ENCODE assay signal across 20 cellular contexts in genomic region chr2:37875332-37875976, GRCh38. TPM values are rescaled to one million over a fixed set of nuclear protein-coding genes. Genes with fewer than 3 reads are reported as not detected.
DNase-seq lines count a peak whose midpoint lies in the region; ATAC-seq, FAIRE-seq and TF ChIP-seq lines count a peak whose summit lies in the region.
"Had no signal": no experiment of that assay in that cellular context is flagged by ENCODE, and none has a peak within 500 bp of the region (broad histone marks: within the 10 kb centered on the region; RNA-seq: fewer than 3 reads in every experiment).

No MANE protein-coding gene starts in this region.

- no peaks in the 10 kb centered on the region for H3K9me3 ChIP-seq in K562 (replicated peaks; ENCODE audit: control insufficient read depth, insufficient read depth, low read depth, low read length)
- H3K9me3 ChIP-seq in trophoblast cell (ENCODE audit: insufficient read depth, low read depth, low read length): no peaks in the 10 kb centered on the region
- H3K9me3 ChIP-seq in MG63: no peaks in the 10 kb centered on the region
- H3K9me3 ChIP-seq: HAP-1, spleen, tibial nerve had no signal

- H3K9me1 ChIP-seq in K562 (ENCODE audit: control insufficient read depth, insufficient read depth, low read length): no peaks in the 10 kb centered on the region

- H3K27ac ChIP-seq in K562 (ENCODE audit: extremely low read depth, low read depth, low read length) (no peak overlapping the region), trophoblast cell (ENCODE audit: low read depth, low read length) (peak overlapping the region; percentile 21)
- H3K27ac ChIP-seq: spleen had no signal

- H4K91ac ChIP-seq in trophoblast cell (ENCODE audit: low read depth, low read length): peak overlapping the region; percentile 60

- in situ Hi-C loops in K562 (cut with MboI): loop anchor here (5.0 to 25.0 kb wide), 3 partner anchors 483 to 1088 kb away; partner anchors contain the start of gene EIF2AK2

- WGBS in K562 (ENCODE audit: insufficient coverage, low coverage, missing lambda C conversion rate): 0% methylated on average over 16 of the region's 18 CpGs
- WGBS in trophoblast cell (ENCODE audit: extremely low coverage, insufficient coverage, insufficient read length): no CpG with 5 or more reads among the region's 18 CpGs

- no peak for ATAC-seq in K562
- ATAC-seq in left colon: peak; percentile 48

- no peak overlapping the region for H3K4ac ChIP-seq in trophoblast cell (ENCODE audit: low read depth, low read length)

- peak overlapping the region; percentile 8 for H2BK120ac ChIP-seq in trophoblast cell (ENCODE audit: insufficient read depth, low read length, poor library complexity)

- BruUV-seq in K562 (replicated peaks; lab: Mats Ljungman, UMichigan): no TSS peak

- H3K18ac ChIP-seq in trophoblast cell (ENCODE audit: low read length): no peak overlapping the region

- H2AFZ ChIP-seq in K562 (ENCODE audit: low read depth, low read length): no peak overlapping the region
- H2AFZ ChIP-seq in trophoblast cell (ENCODE audit: insufficient read depth, low read length, poor library complexity): peak overlapping the region; percentile 79

- H3K27me3 ChIP-seq in K562 (ENCODE audit: control insufficient read depth in 2 of 2, insufficient read depth in 2 of 2, low read length in 2 of 2) (peaks cover 24 to 51% of the 10 kb centered on the region in 2 experiments; a peak in 4 of 5 replicates), trophoblast cell (ENCODE audit: insufficient read depth, low read length) (no peaks in the 10 kb centered on the region), MG63 (no peaks in the 10 kb centered on the region)
- H3K27me3 ChIP-seq: spleen, tibial nerve had no signal

- CTCF ChIA-PET in K562 (lab: Yijun Ruan, JAX; ENCODE audit: low intra/inter-chr PET ratio): no interaction called here

- H3K4me2 ChIP-seq in K562 (ENCODE audit: insufficient read depth, low read length) (no peak overlapping the region), trophoblast cell (ENCODE audit: low read length) (no peak overlapping the region)

- TF ChIP-seq POLR2A in K562 (conservative IDR thresholded peaks at IDR 0.05): no peak

- DNase-seq in COLO829 (ENCODE audit: low spot score) (peak; percentile 57), K562 (ENCODE audit: extremely low read depth in 1 of 4, low spot score in 3 of 4) (no peak), left colon (no peak), trophoblast cell (no peak), MG63 (no peak), OCI-M1 (lab: John Stamatoyannopoulos, UW) (no peak), NCI-H82 (lab: John Stamatoyannopoulos, UW) (no peak)
- no peak for DNase-seq in stimulated activated CD4-positive, alpha-beta T cell treated with anti-CD3 and anti-CD28 coated beads, Interleukin-2, amount 100 ng/mL, for 48 hours
- DNase-seq: activated CD4-positive, alpha-beta T cell treated with anti-CD3 and anti-CD28 coated beads, Interleukin-2, amount 50 U/mL, for 4 hours; activated naive CD4-positive, alpha-beta T cell treated with anti-CD3 and anti-CD28 coated beads, Interleukin-2, amount 50 U/mL, for 16 hours; activated T-cell treated with anti-CD3 and anti-CD28 coated beads, Interleukin-2, amount 50 U/mL, for 1 hour; CD4-positive, CD25-positive, alpha-beta regulatory T cell; cortex of kidney; erythroblast; Karpas-422; midbrain; spleen had no signal

- TF ChIP-seq CTCF in K562 (IDR thresholded peaks at IDR 0.05 in 2 of 3, conservative IDR thresholded peaks at IDR 0.05 in 1 of 3; ENCODE audit: insufficient read depth in 2 of 3, low read depth in 1 of 3, low read length in 3 of 3): no peak

- no peaks in the 10 kb centered on the region for H3K79me2 ChIP-seq in K562 (ENCODE audit: control insufficient read depth, insufficient read depth, low read length)
- no peaks in the 10 kb centered on the region for H3K79me2 ChIP-seq in trophoblast cell (ENCODE audit: control insufficient read depth, insufficient read depth, low read length, poor library complexity)

- no peak for TF ChIP-seq RAD21 in K562 (CRISPR knock-in tag; conservative IDR thresholded peaks at IDR 0.05 in 1 of 2, IDR thresholded peaks at IDR 0.05 in 1 of 2)

- H2BK5ac ChIP-seq in trophoblast cell (ENCODE audit: low read depth, low read length, poor library complexity): peak overlapping the region; percentile 44

- H3K79me1 ChIP-seq in trophoblast cell (ENCODE audit: low read length): peaks cover 2% of the 10 kb centered on the region

- POLR2A ChIA-PET in K562 (lab: Yijun Ruan, JAX): interaction anchor here (0.7 kb wide), 3 partner anchors 10 to 495 kb away, joined by 3 read pairs; no protein-coding TSS in a partner anchor

- H2AK5ac ChIP-seq in trophoblast cell (ENCODE audit: low read length): no peak overlapping the region

- H4K8ac ChIP-seq in trophoblast cell (ENCODE audit: low read depth, low read length): peak overlapping the region; percentile 76

- peak overlapping the region; percentile 49 for H3K14ac ChIP-seq in trophoblast cell (ENCODE audit: low read length)

- peak overlapping the region; percentile 69 for H2BK12ac ChIP-seq in trophoblast cell (ENCODE audit: low read length)

- no peak for TF ChIP-seq EP300 in K562 (IDR thresholded peaks at IDR 0.05; ENCODE audit: low read length)

- H3K4me1 ChIP-seq in K562 (replicated peaks in 1 of 2; ENCODE audit: control insufficient read depth in 2 of 2, insufficient read depth in 2 of 2, low read length in 2 of 2) (no peaks in the 10 kb centered on the region; a peak in 1 of 5 replicates), trophoblast cell (ENCODE audit: control insufficient read depth in 1 of 2, insufficient read depth in 2 of 2, low read length in 2 of 2) (peaks cover 11 to 26% of the 10 kb centered on the region in 2 experiments)
- H3K4me1 ChIP-seq: HAP-1 had no signal

- H3K23ac ChIP-seq in trophoblast cell (ENCODE audit: low read length): no peak overlapping the region

- no peak for FAIRE-seq in K562 (lab: Jason Lieb, UNC)
- FAIRE-seq: RCC 7860 had no signal

- H3K9ac ChIP-seq in K562 (ENCODE audit: insufficient read depth in 1 of 2, low read depth in 2 of 2, low read length in 2 of 2) (no peak overlapping the region), trophoblast cell (ENCODE audit: low read length) (no peak overlapping the region)

- H4K12ac ChIP-seq in trophoblast cell (ENCODE audit: low read depth, low read length): no peak overlapping the region

- H3K36me3 ChIP-seq in K562 (ENCODE audit: control insufficient read depth, insufficient read depth, low read length): no peaks in the 10 kb centered on the region
- H3K36me3 ChIP-seq in trophoblast cell (ENCODE audit: control insufficient read depth in 1 of 2, insufficient read depth in 2 of 2, low read length in 2 of 2): no peaks in the 10 kb centered on the region
- H3K36me3 ChIP-seq in MG63: no peaks in the 10 kb centered on the region
- H3K36me3 ChIP-seq: HAP-1, spleen, tibial nerve had no signal

- H3K4me3 ChIP-seq in K562 (no peak overlapping the region), trophoblast cell (ENCODE audit: low read depth, low read length) (no peak overlapping the region), MG63 (no peak overlapping the region)
- H3K4me3 ChIP-seq: HAP-1, spleen, tibial nerve had no signal

- intact Hi-C loops in K562 (cut with micrococcal nuclease) (loop anchor here (5.0 to 10.0 kb wide), 2 partner anchors 43 to 711 kb away; no protein-coding TSS in a partner anchor), left colon (cut with DNase I, micrococcal nuclease) (loop anchor here in 1 of 2 donors (5.0 kb wide), 1 partner anchor 478 kb away; no protein-coding TSS in a partner anchor)

- peaks cover 3% of the 10 kb centered on the region; the same call in 1 of the 2 replicates for H4K20me1 ChIP-seq in K562 (replicated peaks; ENCODE audit: control insufficient read depth, insufficient read depth, low read length)

TF ChIP-seq in K562, 482 proteins besides CTCF, POLR2A, EP300 and RAD21 (continues in another document):
- no peak for TF ChIP-seq ZNF133 (CRISPR knock-in tag; IDR thresholded peaks at IDR 0.05)

RNA-seq across cellular contexts. Expression of gene RMDN2, which starts 49.6 kb away (rescaled TPM):
- 1.2 and 6.3 TPM in 2 replicates for total RNA-seq in K562 (2011; cell fraction: chromatin; rRNA removed; ENCODE audit: low replicate concordance)
- total RNA-seq in K562 (2011; cell fraction: nucleolus; rRNA removed): 0.79 and 1.2 TPM in 2 replicates
- 3.1 and 3.7 TPM in 2 replicates for total RNA-seq in K562 (2011; cell fraction: nucleoplasm; rRNA removed)
- 1.5 and 2.8 TPM in 2 replicates for total RNA-seq in K562 (2014; rRNA removed)
- 4.2 and 4.7 TPM in 2 replicates for total RNA-seq in K562 (2014; rRNA removed; fragmentation: Illumina TruSeq; extraction: Trizol)
- total RNA-seq in K562 (2015; rRNA removed; fragmentation: Illumina TruSeq; extraction: Trizol): 3.5 and 4.3 TPM in 2 replicates
- 2.2 and 2.7 TPM in 2 replicates for total RNA-seq in K562 (2021)
- 1.2 and 2.3 TPM in 2 replicates for polyA plus RNA-seq in K562 (2011; rRNA removed)
- polyA plus RNA-seq in K562 (2011; cell fraction: cytosol; rRNA removed): 0.37 and 0.59 TPM in 2 replicates
- polyA plus RNA-seq in K562 (2011; cell fraction: nucleus; rRNA removed): 0.73 and 0.87 TPM in 2 replicates
- polyA plus RNA-seq in K562 (2012): 2.4 and 2.7 TPM in 2 replicates
- polyA plus RNA-seq in K562 (2014; fragmentation: Illumina TruSeq; extraction: Trizol): 3.1 and 4.2 TPM in 2 replicates
- 1 to 10 TPM; 1.8 to 3.7 TPM for polyA plus RNA-seq in K562 (2014; fragmentation: Nextera tagmentation; extraction: Ambion mirVana)
- polyA plus RNA-seq in K562 (2014; rRNA removed): 1.9 and 2.6 TPM in 2 replicates
- polyA minus RNA-seq in K562 (2011; rRNA and poly(A)+ RNA removed): 1.8 and 2.0 TPM in 2 replicates
- 1.1 TPM in 1 of 2 replicates, not detected in the other for polyA minus RNA-seq in K562 (2011; cell fraction: cytosol; rRNA and poly(A)+ RNA removed)
- 1.7 and 2.2 TPM in 2 replicates for polyA minus RNA-seq in K562 (2011; cell fraction: nucleus; rRNA and poly(A)+ RNA removed)
- 10 to 100 TPM; 28.1 to 32.2 TPM for total RNA-seq in left colon
- 1.0 and 1.1 TPM in 2 replicates for polyA plus RNA-seq in trophoblast cell (2013)
- total RNA-seq in MG63 (2014; rRNA removed; shearing (Covaris generic); ENCODE audit: low replicate concordance): 5.0 and 5.4 TPM in 2 replicates
